21 cellular contexts compared by ENCODE assay signal in genomic region chr6:45154679-45155078, GRCh38.
DNase-seq lines count a peak whose midpoint lies in the region; ATAC-seq, FAIRE-seq and TF ChIP-seq lines count a peak whose summit lies in the region.
"Had no signal": no experiment of that assay in that cellular context is flagged by ENCODE, and none has a peak within 500 bp of the region (broad histone marks: within the 10 kb centered on the region; RNA-seq: fewer than 3 reads in every experiment).

No MANE protein-coding gene starts in this region.

- H3K27me3 ChIP-seq in sigmoid colon = no peaks in the 10 kb centered on the region
- H3K27me3 ChIP-seq: MG63 had no signal

- TF ChIP-seq POLR2A in GM12892 (IDR thresholded peaks at IDR 0.05; ENCODE audit: low read depth, low read length) = no peak
- no peak for TF ChIP-seq POLR2A in sigmoid colon (IDR thresholded peaks at IDR 0.05)

- DNase-seq in GM12892 (ENCODE audit: insufficient read length) (no peak), T-helper 17 cell (no peak), endothelial cell (ENCODE audit: low spot score) (no peak), sigmoid colon (no peak), NOMO-1 treated with DMSO at 0.1 percent for 48 hours (lab: John Stamatoyannopoulos, UW; ENCODE audit: unreplicated experiment) (no peak), sciatic nerve (ENCODE audit: low spot score) (no peak)
- DNase-seq in stimulated activated effector memory CD8-positive, alpha-beta T cell treated with anti-CD3 and anti-CD28 coated beads, Interleukin-12 subunit alpha, Interleukin-12 subunit beta, amount 100 ng/mL, for 72 hours (ENCODE audit: low spot score in 2 of 2) = no peak
- DNase-seq: C1 segment of cervical spinal cord; CD8-positive, alpha-beta memory T cell; DMS79 treated with DMSO at 0.1 percent for 48 hours; H7; MG63; NCI-H2029; NCI-H446; NCI-H524 treated with DMSO at 0.1 percent for 48 hours; NCI-H82; NK-92 treated with Interleukin-12 subunit alpha and Interleukin-12 subunit beta, amount 100 ng/mL, for 24 hours; Right ventricle myocardium superior; RPMI8226 had no signal

- TF ChIP-seq CTCF in endothelial cell (IDR thresholded peaks at IDR 0.05; ENCODE audit: unreplicated experiment) = no peak
- TF ChIP-seq CTCF in sigmoid colon (IDR thresholded peaks at IDR 0.05) = no peak

- intact Hi-C loops in sigmoid colon (cut with DNase I) (no loop called here), sciatic nerve (cut with DNase I) (loop anchor here (2.0 kb wide), 1 partner anchor 44 kb away; no protein-coding TSS in a partner anchor)

- FAIRE-seq in GM12892 (lab: Jason Lieb, UNC) = peak; percentile 83
- FAIRE-seq: GM19239, K562 had no signal

- H3K27ac Mint-ChIP-seq in T-helper 17 cell = peak overlapping the region; percentile 61
- H3K27ac Mint-ChIP-seq in endothelial cell (ENCODE audit: unreplicated experiment) = peak overlapping the region; percentile 4
- H3K27ac Mint-ChIP-seq in stimulated activated effector memory CD8-positive, alpha-beta T cell treated with anti-CD3 and anti-CD28 coated beads, Interleukin-12 subunit alpha, Interleukin-12 subunit beta, amount 100 ng/mL, for 72 hours = peak overlapping the region; percentile 8

- H3K9me3 ChIP-seq in T-helper 17 cell (ENCODE audit: control insufficient read depth, low read length, poor library complexity, severe bottlenecking) (no peaks in the 10 kb centered on the region), sigmoid colon (no peaks in the 10 kb centered on the region)
- H3K9me3 ChIP-seq: MG63 had no signal

- H3K4me3 Mint-ChIP-seq in T-helper 17 cell = no peak overlapping the region
- no peak overlapping the region for H3K4me3 Mint-ChIP-seq in endothelial cell (ENCODE audit: unreplicated experiment)
- H3K4me3 Mint-ChIP-seq in stimulated activated effector memory CD8-positive, alpha-beta T cell treated with anti-CD3 and anti-CD28 coated beads, Interleukin-12 subunit alpha, Interleukin-12 subunit beta, amount 100 ng/mL, for 72 hours = no peak overlapping the region
- H3K4me3 Mint-ChIP-seq: CD8-positive, alpha-beta memory T cell had no signal

- no peaks in the 10 kb centered on the region for H3K9me3 Mint-ChIP-seq in endothelial cell (ENCODE audit: unreplicated experiment)
- no peaks in the 10 kb centered on the region for H3K9me3 Mint-ChIP-seq in stimulated activated effector memory CD8-positive, alpha-beta T cell treated with anti-CD3 and anti-CD28 coated beads, Interleukin-12 subunit alpha, Interleukin-12 subunit beta, amount 100 ng/mL, for 72 hours
- H3K9me3 Mint-ChIP-seq: CD8-positive, alpha-beta memory T cell had no signal

- H3K27me3 Mint-ChIP-seq in T-helper 17 cell (no peaks in the 10 kb centered on the region), endothelial cell (ENCODE audit: unreplicated experiment) (peaks cover 1% of the 10 kb centered on the region)
- H3K27me3 Mint-ChIP-seq: CD8-positive, alpha-beta memory T cell had no signal

- WGBS in sigmoid colon, 2 donors = 74 to 86% methylated on average over 3 of the region's 3 CpGs

- no peaks in the 10 kb centered on the region for H3K36me3 ChIP-seq in sigmoid colon
- H3K36me3 ChIP-seq: MG63 had no signal

- H3K36me3 Mint-ChIP-seq in T-helper 17 cell (ENCODE audit: low read depth) = peaks cover 2% of the 10 kb centered on the region
- H3K36me3 Mint-ChIP-seq in endothelial cell (ENCODE audit: low read depth, unreplicated experiment) = no peaks in the 10 kb centered on the region
- no peaks in the 10 kb centered on the region for H3K36me3 Mint-ChIP-seq in stimulated activated effector memory CD8-positive, alpha-beta T cell treated with anti-CD3 and anti-CD28 coated beads, Interleukin-12 subunit alpha, Interleukin-12 subunit beta, amount 100 ng/mL, for 72 hours

- no peak for ATAC-seq in T-helper 17 cell
- no peak for ATAC-seq in stimulated activated effector memory CD8-positive, alpha-beta T cell treated with anti-CD3 and anti-CD28 coated beads, Interleukin-12 subunit alpha, Interleukin-12 subunit beta, amount 100 ng/mL, for 72 hours
- no peak for ATAC-seq in sciatic nerve

- H3K27ac ChIP-seq in sigmoid colon = no peak overlapping the region

- no peaks in the 10 kb centered on the region for H3K4me1 ChIP-seq in sigmoid colon

- no peak overlapping the region for H3K4me3 ChIP-seq in sigmoid colon
- H3K4me3 ChIP-seq: K562, MG63 had no signal

- H3K4me1 Mint-ChIP-seq in T-helper 17 cell (peaks cover 7% of the 10 kb centered on the region), endothelial cell (ENCODE audit: unreplicated experiment) (peaks cover 14% of the 10 kb centered on the region)
- H3K4me1 Mint-ChIP-seq in stimulated activated effector memory CD8-positive, alpha-beta T cell treated with anti-CD3 and anti-CD28 coated beads, Interleukin-12 subunit alpha, Interleukin-12 subunit beta, amount 100 ng/mL, for 72 hours = peaks cover 12% of the 10 kb centered on the region

- TF ChIP-seq EP300 in sigmoid colon (IDR thresholded peaks at IDR 0.05) = no peak

Comparison
In these comparisons a context has a peak if more than half of its experiments do, and no peak if none do; other contexts are left out.
1. H3K27ac Mint-ChIP-seq: peak in every context shown above with its lines; median percentile 61 in T-helper 17 cell; 8 in stimulated activated effector memory CD8-positive, alpha-beta T cell treated with anti-CD3 and anti-CD28 coated beads, Interleukin-12 subunit alpha, Interleukin-12 subunit beta, amount 100 ng/mL, for 72 hours; 4 in endothelial cell.